Comparison of ENCODE assay signal across 18 cellular contexts in genomic region chr11:98835336-98835735, GRCh38.
"Had no signal": no experiment of that assay in that cellular context is flagged by ENCODE, and none has a peak within 500 bp of the region (broad histone marks: within the 10 kb centered on the region; RNA-seq: fewer than 3 reads in every experiment).

No MANE protein-coding gene starts in this region.

- H3K27me3 Mint-ChIP-seq: activated naive CD8-positive, alpha-beta T cell treated with anti-CD3 and anti-CD28 coated beads for 36 hours; dendritic cell treated with granulocyte-macrophage colony-stimulating factor and Interleukin-4, amounts not matched to agents 40 ng/mL and 50 ng/mL, for 4 days; effector memory CD8-positive, alpha-beta T cell; progenitor cell of endocrine pancreas had no signal

- H3K27ac Mint-ChIP-seq: activated naive CD8-positive, alpha-beta T cell treated with anti-CD3 and anti-CD28 coated beads for 36 hours; activated T-helper 1 cell treated with anti-CD3 and anti-CD28 coated beads, Interleukin-12 subunit alpha, Interleukin-12 subunit beta, Interleukin-2, Interleukin-4 antibody, amounts not matched to agents 30 ng/mL and 10 ng/mL and 1 ng/mL, durations not matched to agents 14 hours and 24 hours and 36 hours; dendritic cell treated with granulocyte-macrophage colony-stimulating factor and Interleukin-4, amounts not matched to agents 40 ng/mL and 50 ng/mL, for 4 days; effector memory CD8-positive, alpha-beta T cell had no signal

- H3K4me3 Mint-ChIP-seq: activated naive CD8-positive, alpha-beta T cell treated with anti-CD3 and anti-CD28 coated beads for 36 hours; activated T-helper 1 cell treated with anti-CD3 and anti-CD28 coated beads, Interleukin-12 subunit alpha, Interleukin-12 subunit beta, Interleukin-2, Interleukin-4 antibody, amounts not matched to agents 30 ng/mL and 10 ng/mL and 1 ng/mL, durations not matched to agents 14 hours and 24 hours and 36 hours; dendritic cell treated with granulocyte-macrophage colony-stimulating factor and Interleukin-4, amounts not matched to agents 40 ng/mL and 50 ng/mL, for 4 days; effector memory CD8-positive, alpha-beta T cell; mesothelial cell of epicardium had no signal

- H3K4me1 Mint-ChIP-seq: activated naive CD8-positive, alpha-beta T cell treated with anti-CD3 and anti-CD28 coated beads for 36 hours had no signal

- H3K9me3 Mint-ChIP-seq: activated T-helper 1 cell treated with anti-CD3 and anti-CD28 coated beads, Interleukin-12 subunit alpha, Interleukin-12 subunit beta, Interleukin-2, Interleukin-4 antibody, amounts not matched to agents 30 ng/mL and 10 ng/mL and 1 ng/mL, durations not matched to agents 14 hours and 24 hours and 36 hours had no signal

- H3K36me3 Mint-ChIP-seq: activated naive CD8-positive, alpha-beta T cell treated with anti-CD3 and anti-CD28 coated beads for 36 hours had no signal

- ATAC-seq: activated CD4-positive, CD25-positive, alpha-beta regulatory T cell treated with anti-CD3 and anti-CD28 coated beads, Interleukin-2, amount 50 U/mL, for 24 hours; effector memory CD8-positive, alpha-beta T cell; foreskin keratinocyte; lower lobe of right lung; right cardiac atrium; stimulated activated naive CD8-positive, alpha-beta T cell treated with anti-CD3 and anti-CD28 coated beads, Interleukin-15, Interleukin-2, amounts not matched to agents 100 U/mL and 50 U/mL, for 24 hours had no signal

- DNase-seq: activated CD4-positive, alpha-beta T cell treated with anti-CD3 and anti-CD28 coated beads, Interleukin-2, amount 50 U/mL, for 1 hour; activated CD8-positive, alpha-beta memory T cell treated with anti-CD3 and anti-CD28 coated beads for 24 hours; activated naive CD8-positive, alpha-beta T cell treated with anti-CD3 and anti-CD28 coated beads for 36 hours; anterior cingulate cortex; cerebellar nuclear complex; effector memory CD8-positive, alpha-beta T cell; foreskin keratinocyte; head of caudate nucleus; kidney glomerular epithelial cell; lower lobe of right lung; right cardiac atrium; stimulated activated naive CD8-positive, alpha-beta T cell treated with anti-CD3 and anti-CD28 coated beads, Interleukin-15, Interleukin-2, amounts not matched to agents 100 U/mL and 50 U/mL, for 24 hours; transverse colon had no signal
